8 cellular contexts compared by ENCODE assay signal in the genomic region with DNA sequence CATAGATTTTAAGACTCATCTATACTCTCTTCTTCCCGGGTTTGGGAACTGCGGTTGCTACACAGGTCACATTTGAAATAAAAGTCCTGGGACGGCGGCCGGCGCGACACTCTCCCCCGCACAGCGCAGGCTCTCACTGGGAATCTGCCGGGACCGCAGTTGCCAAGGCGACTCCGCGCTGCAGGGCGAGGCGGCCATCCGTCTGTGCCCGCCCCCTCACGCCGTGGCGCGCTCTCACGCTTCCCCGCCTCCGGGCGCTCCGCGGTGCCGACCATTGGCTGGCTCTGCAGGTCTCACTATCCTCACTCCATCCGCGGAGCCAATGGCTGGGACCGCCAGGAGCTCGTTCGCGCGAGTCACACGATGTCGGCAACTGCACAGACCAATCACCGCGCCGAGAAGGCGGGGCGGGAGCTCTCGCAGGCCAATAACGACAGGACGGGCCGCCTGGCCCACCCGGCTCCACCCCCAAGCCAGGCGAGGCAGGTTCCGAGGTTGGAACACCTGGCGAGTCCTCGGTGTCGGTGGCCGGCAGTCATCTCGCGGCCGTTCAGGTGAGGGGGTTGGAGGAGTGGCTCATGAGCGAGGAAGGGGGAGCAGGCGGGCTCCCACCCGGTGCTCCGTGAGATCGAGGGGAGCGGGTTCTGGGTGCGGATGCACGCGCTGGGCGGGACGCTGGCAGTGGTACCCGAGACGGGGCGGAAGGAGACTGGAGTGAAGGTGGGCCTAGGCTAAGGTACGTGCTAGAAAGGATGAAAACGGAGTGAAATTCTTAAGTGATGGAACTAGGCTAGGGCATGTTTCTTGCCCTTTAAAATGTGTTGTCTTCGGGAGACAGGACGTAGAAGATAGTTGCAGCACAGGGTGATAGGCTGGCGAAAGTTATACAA. TPM values are rescaled to one million over a fixed set of nuclear protein-coding genes. Genes with fewer than 3 reads are reported as not detected.
DNase-seq lines count a peak whose midpoint lies in the region; ATAC-seq and TF ChIP-seq lines count a peak whose summit lies in the region.

A gene (plus strand): TSS at position 459 of the 890 bp plus-strand sequence. CDS start 5,702 bp downstream, outside the sequence.

- TF ChIP-seq CTCF in heart right ventricle (IDR thresholded peaks at IDR 0.05) (peak in 1 of 9 donors; percentile 3), upper lobe of left lung (IDR thresholded peaks at IDR 0.05) (peak in 2 of 6 experiments; percentile 6 to 40)

- peak in 1 of 4 donors; percentile 100 for TF ChIP-seq EP300 in upper lobe of left lung (IDR thresholded peaks at IDR 0.05)

- WGBS in heart right ventricle, 2 donors = 0% methylated on average over 76 of the region's 76 CpGs
- WGBS in upper lobe of left lung, 2 donors = 0% methylated on average over 27 to 31 of the region's 76 CpGs

- H3K4me1 ChIP-seq in heart right ventricle = peaks cover 2 to 40% (median 18%) of the 10 kb centered on the region in 9 donors
- peaks cover 18 to 30% (median 26%) of the 10 kb centered on the region in 4 donors for H3K4me1 ChIP-seq in upper lobe of left lung

- TF ChIP-seq POLR2A in GM15510 (IDR thresholded peaks at IDR 0.05; ENCODE audit: borderline replicate concordance, extremely low read depth, insufficient read length) (peak; percentile 81), upper lobe of left lung (IDR thresholded peaks at IDR 0.05) (peak in 3 of 4 donors; percentile 35 to 93 (median 82))

- H3K27ac ChIP-seq in heart right ventricle = peak within 1 kb of the TSS; percentile 14 to 87 (median 76)
- H3K27ac ChIP-seq in upper lobe of left lung = peak within 1 kb of the TSS; percentile 78 to 95 (median 87)

- H3K9me3 ChIP-seq in heart right ventricle (no peaks in the 10 kb centered on the region), upper lobe of left lung (no peaks in the 10 kb centered on the region)

- ATAC-seq in HG02884 (IDR thresholded peaks at IDR 0.05; ENCODE audit: unreplicated experiment) (peak; percentile 96), heart right ventricle (peak; percentile 99 to 100 (median 99)), upper lobe of left lung (ENCODE audit: low FRiP score in 2 of 2) (peak; percentile 99)

- peaks cover 0 to 7% (median 0%) of the 10 kb centered on the region in 9 donors for H3K36me3 ChIP-seq in heart right ventricle
- H3K36me3 ChIP-seq in upper lobe of left lung = peaks cover 0 to 9% (median 3%) of the 10 kb centered on the region in 4 donors

- H3K27me3 ChIP-seq in heart right ventricle = no peaks in the 10 kb centered on the region
- H3K27me3 ChIP-seq in upper lobe of left lung = no peaks in the 10 kb centered on the region

- H3K4me3 ChIP-seq in heart right ventricle (peak within 1 kb of the TSS; percentile 65 to 96 (median 86)), upper lobe of left lung (peak within 1 kb of the TSS; percentile 77 to 99 (median 80))

- intact Hi-C loops in heart right ventricle (cut with DNase I) = loop anchor here in 9 of 10 donors (2.0 to 10.0 kb wide), 3 partner anchors 120 to 215 kb away; a partner anchor contains a TSS
- intact Hi-C loops in posterior cingulate gyrus (cut with DNase I) = loop anchor here (2.0 to 5.0 kb wide), 2 partner anchors 119 to 215 kb away; a partner anchor contains a TSS

- peak; percentile 88 for DNase-seq in NCI-H146 treated with DMSO at 0.1 percent for 48 hours (lab: John Stamatoyannopoulos, UW; ENCODE audit: unreplicated experiment)
- peak; percentile 97 to 99 (median 98) for DNase-seq in T-helper 1 cell
- peak; percentile 94 for DNase-seq in amniotic stem cell (lab: John Stamatoyannopoulos, UW)
- DNase-seq in heart right ventricle = peak; percentile 99
- peak; percentile 99 to 100 (median 100) for DNase-seq in posterior cingulate gyrus
- peak; percentile 99 to 100 for DNase-seq in upper lobe of left lung

RNA-seq across cellular contexts. Expression of the gene that starts here (rescaled TPM):
- total RNA-seq in heart right ventricle (10 to 100 TPM in 2 of 10 donors, 1 to 10 TPM in 8; 5.9 to 11.9 (median 9.0) TPM), upper lobe of left lung (100 to 1,000 TPM in 4 of 6 donors, 10 to 100 TPM in 2; 21.0 to 193 (median 125) TPM)
- polyA plus RNA-seq in heart right ventricle = 10 to 100 TPM in 1 of 2 donors, 1 to 10 TPM in 1; 3.7 to 15.1 TPM

Comparison
In these comparisons a context has a peak if more than half of its experiments do, and no peak if none do; other contexts are left out.
1. Peak in every context shown above with its lines: DNase-seq, ATAC-seq, H3K4me3 ChIP-seq and H3K27ac ChIP-seq.